ENCODE assay signal across 1 cellular context in genomic region chr18:57437782-57438668, GRCh38.
TF ChIP-seq lines count a peak whose summit lies in the region.

No MANE protein-coding gene starts in this region.

TF ChIP-seq in K562, 482 proteins besides CTCF, POLR2A, EP300 and RAD21 (continued from another document):
- no peak for TF ChIP-seq BCLAF1 (IDR thresholded peaks at IDR 0.05; ENCODE audit: borderline replicate concordance in 1 of 2, control insufficient read depth in 1 of 2, low read depth in 2 of 2, low read length in 1 of 2)
